1 cellular context compared by ENCODE assay signal in the genomic region with DNA sequence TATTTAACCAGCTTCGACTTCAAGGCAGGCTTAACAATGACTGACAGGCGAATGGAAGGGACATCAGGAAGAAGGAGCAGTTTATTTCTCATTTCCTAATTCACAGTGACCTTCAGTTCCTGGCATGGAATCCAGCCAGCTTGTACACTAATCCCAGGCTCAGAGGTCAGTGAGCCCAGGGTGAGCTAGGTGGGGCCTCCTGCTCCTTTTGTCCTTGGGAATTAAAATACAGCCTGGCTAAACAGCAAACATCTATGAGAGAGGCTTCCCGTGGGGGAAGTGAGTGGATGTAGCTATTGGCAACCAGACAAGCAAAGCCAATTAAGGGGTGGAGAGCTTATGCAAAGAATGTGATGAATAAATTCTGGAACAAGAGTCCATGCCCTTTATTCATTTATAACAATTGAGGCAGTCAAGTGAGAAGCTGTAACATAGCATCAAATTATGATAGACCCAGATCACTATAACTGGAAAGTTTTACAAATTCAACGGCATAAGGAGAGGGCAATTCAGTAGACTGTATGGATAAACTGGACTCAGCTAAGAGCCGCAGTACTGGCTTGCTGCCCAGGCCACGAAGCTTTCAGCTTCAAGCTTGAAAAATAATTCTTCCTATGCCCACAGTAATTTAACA.
TF ChIP-seq lines count a peak whose summit lies in the region.

No MANE protein-coding gene starts in this region.

TF ChIP-seq in HepG2, 621 proteins besides CTCF, POLR2A, EP300 and RAD21 (continued from another document and continues in another):
- TF ChIP-seq, protein P1, sequence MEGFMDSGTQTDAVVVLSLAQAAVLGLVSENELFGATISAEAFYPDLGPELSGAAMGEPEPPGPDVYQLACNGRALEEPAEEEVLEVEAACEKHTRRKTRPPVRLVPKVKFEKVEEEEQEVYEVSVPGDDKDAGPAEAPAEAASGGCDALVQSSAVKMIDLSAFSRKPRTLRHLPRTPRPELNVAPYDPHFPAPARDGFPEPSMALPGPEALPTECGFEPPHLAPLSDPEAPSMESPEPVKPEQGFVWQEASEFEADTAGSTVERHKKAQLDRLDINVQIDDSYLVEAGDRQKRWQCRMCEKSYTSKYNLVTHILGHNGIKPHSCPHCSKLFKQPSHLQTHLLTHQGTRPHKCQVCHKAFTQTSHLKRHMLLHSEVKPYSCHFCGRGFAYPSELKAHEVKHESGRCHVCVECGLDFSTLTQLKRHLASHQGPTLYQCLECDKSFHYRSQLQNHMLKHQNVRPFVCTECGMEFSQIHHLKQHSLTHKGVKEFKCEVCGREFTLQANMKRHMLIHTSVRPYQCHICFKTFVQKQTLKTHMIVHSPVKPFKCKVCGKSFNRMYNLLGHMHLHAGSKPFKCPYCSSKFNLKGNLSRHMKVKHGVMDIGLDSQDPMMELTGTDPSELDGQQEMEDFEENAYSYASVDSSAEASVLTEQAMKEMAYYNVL (CRISPR knock-in tag; IDR thresholded peaks at IDR 0.05; ENCODE audit: borderline replicate concordance), result peak; percentile 78; the same call in 1 of the 2 replicates
- TF ChIP-seq, protein P2, sequence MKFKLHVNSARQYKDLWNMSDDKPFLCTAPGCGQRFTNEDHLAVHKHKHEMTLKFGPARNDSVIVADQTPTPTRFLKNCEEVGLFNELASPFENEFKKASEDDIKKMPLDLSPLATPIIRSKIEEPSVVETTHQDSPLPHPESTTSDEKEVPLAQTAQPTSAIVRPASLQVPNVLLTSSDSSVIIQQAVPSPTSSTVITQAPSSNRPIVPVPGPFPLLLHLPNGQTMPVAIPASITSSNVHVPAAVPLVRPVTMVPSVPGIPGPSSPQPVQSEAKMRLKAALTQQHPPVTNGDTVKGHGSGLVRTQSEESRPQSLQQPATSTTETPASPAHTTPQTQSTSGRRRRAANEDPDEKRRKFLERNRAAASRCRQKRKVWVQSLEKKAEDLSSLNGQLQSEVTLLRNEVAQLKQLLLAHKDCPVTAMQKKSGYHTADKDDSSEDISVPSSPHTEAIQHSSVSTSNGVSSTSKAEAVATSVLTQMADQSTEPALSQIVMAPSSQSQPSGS (CRISPR knock-in tag; IDR thresholded peaks at IDR 0.05), result peak; percentile 81
- TF ChIP-seq, protein P3, sequence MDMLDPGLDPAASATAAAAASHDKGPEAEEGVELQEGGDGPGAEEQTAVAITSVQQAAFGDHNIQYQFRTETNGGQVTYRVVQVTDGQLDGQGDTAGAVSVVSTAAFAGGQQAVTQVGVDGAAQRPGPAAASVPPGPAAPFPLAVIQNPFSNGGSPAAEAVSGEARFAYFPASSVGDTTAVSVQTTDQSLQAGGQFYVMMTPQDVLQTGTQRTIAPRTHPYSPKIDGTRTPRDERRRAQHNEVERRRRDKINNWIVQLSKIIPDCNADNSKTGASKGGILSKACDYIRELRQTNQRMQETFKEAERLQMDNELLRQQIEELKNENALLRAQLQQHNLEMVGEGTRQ (IDR thresholded peaks at IDR 0.05; ENCODE audit: low read depth, low read length), result no peak
- TF ChIP-seq, protein P3 (CRISPR knock-in tag; IDR thresholded peaks at IDR 0.05; ENCODE audit: borderline replicate concordance), result peak; percentile 45; the same call in 1 of the 2 replicates
- peak; percentile 96 for TF ChIP-seq ZNF264 (CRISPR knock-in tag; IDR thresholded peaks at IDR 0.05)
- no peak for TF ChIP-seq ZNF138 (CRISPR knock-in tag; IDR thresholded peaks at IDR 0.05; ENCODE audit: low read depth)
- TF ChIP-seq SMAD3 (CRISPR knock-in tag; IDR thresholded peaks at IDR 0.05), result peak; percentile 26; the same call in 1 of the 2 replicates
- TF ChIP-seq SP140L (CRISPR knock-in tag; IDR thresholded peaks at IDR 0.05; ENCODE audit: borderline replicate concordance), result no peak
- peak; percentile 97 for TF ChIP-seq GATAD2A (CRISPR knock-in tag; IDR thresholded peaks at IDR 0.05)
- no peak for TF ChIP-seq ZNF20 (CRISPR knock-in tag; IDR thresholded peaks at IDR 0.05)
- TF ChIP-seq ZNF816 (CRISPR knock-in tag; IDR thresholded peaks at IDR 0.05; ENCODE audit: borderline replicate concordance), result no peak
- no peak; the same call in 1 of the 2 replicates for TF ChIP-seq ZNF543 (CRISPR knock-in tag; IDR thresholded peaks at IDR 0.05)
- 0 out of 2 replicates have a peak, but pooled peaks have one; percentile 29 for TF ChIP-seq ZFX (CRISPR knock-in tag; IDR thresholded peaks at IDR 0.05; ENCODE audit: low read depth)
- peak; percentile 70; the same call in 1 of the 2 replicates for TF ChIP-seq SIX4 (CRISPR knock-in tag; IDR thresholded peaks at IDR 0.05)
- no peak for TF ChIP-seq SOX6 (IDR thresholded peaks at IDR 0.05)
- peak; percentile 96 for TF ChIP-seq SOX6 (CRISPR knock-in tag; IDR thresholded peaks at IDR 0.05)
- no peak for TF ChIP-seq TEAD2 (CRISPR knock-in tag; IDR thresholded peaks at IDR 0.05)
- TF ChIP-seq ZNF547 (CRISPR knock-in tag; IDR thresholded peaks at IDR 0.05), result 0 out of 2 replicates have a peak, but pooled peaks have one; percentile 17
- no peak for TF ChIP-seq ZNF468 (CRISPR knock-in tag; IDR thresholded peaks at IDR 0.05)
- TF ChIP-seq ZNF619 (CRISPR knock-in tag; IDR thresholded peaks at IDR 0.05), result 0 out of 2 replicates have a peak, but pooled peaks have one; percentile 52
- peak; percentile 93 for TF ChIP-seq MIER3 (CRISPR knock-in tag; IDR thresholded peaks at IDR 0.05; ENCODE audit: borderline replicate concordance)
- peak; percentile 52; the same call in 1 of the 2 replicates for TF ChIP-seq ZNF644 (CRISPR knock-in tag; IDR thresholded peaks at IDR 0.05; ENCODE audit: low read depth)
- peak; percentile 48; the same call in 1 of the 2 replicates for TF ChIP-seq POLR2AphosphoS2 (IDR thresholded peaks at IDR 0.05; ENCODE audit: low read depth, low read length)
- TF ChIP-seq, protein P4, sequence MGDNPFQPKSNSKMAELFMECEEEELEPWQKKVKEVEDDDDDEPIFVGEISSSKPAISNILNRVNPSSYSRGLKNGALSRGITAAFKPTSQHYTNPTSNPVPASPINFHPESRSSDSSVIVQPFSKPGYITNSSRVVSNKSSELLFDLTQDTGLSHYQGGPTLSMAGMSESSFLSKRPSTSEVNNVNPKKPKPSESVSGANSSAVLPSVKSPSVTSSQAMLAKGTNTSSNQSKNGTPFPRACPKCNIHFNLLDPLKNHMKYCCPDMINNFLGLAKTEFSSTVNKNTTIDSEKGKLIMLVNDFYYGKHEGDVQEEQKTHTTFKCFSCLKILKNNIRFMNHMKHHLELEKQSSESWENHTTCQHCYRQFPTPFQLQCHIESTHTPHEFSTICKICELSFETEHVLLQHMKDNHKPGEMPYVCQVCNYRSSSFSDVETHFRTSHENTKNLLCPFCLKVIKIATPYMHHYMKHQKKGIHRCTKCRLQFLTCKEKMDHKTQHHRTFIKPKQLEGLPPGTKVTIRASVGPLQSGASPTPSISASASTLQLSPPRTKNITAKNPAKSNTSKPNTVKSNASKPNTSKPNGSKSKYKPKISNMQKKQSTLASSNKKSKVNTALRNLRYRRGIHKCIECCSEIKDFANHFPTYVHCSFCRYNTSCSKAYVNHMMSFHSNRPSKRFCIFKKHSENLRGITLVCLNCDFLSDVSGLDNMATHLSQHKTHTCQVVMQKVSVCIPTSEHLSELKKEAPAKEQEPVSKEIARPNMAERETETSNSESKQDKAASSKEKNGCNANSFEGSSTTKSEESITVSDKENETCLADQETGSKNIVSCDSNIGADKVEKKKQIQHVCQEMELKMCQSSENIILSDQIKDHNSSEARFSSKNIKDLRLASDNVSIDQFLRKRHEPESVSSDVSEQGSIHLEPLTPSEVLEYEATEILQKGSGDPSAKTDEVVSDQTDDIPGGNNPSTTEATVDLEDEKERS (CRISPR knock-in tag; IDR thresholded peaks at IDR 0.05), result peak; percentile 76
- peak; percentile 87 for TF ChIP-seq ISL2 (CRISPR knock-in tag; IDR thresholded peaks at IDR 0.05)
- peak; percentile 72; the same call in 1 of the 2 replicates for TF ChIP-seq ZNF317 (CRISPR knock-in tag; IDR thresholded peaks at IDR 0.05)
- TF ChIP-seq, protein P5, sequence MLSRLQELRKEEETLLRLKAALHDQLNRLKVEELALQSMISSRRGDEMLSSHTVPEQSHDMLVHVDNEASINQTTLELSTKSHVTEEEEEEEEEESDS (CRISPR knock-in tag; IDR thresholded peaks at IDR 0.05; ENCODE audit: borderline replicate concordance), result no peak
- no peak for TF ChIP-seq MBD4 (IDR thresholded peaks at IDR 0.05; ENCODE audit: borderline replicate concordance, low read length)
- peak; percentile 85; the same call in 1 of the 2 replicates for TF ChIP-seq IRF2 (CRISPR knock-in tag; IDR thresholded peaks at IDR 0.05)
- TF ChIP-seq, protein P6, sequence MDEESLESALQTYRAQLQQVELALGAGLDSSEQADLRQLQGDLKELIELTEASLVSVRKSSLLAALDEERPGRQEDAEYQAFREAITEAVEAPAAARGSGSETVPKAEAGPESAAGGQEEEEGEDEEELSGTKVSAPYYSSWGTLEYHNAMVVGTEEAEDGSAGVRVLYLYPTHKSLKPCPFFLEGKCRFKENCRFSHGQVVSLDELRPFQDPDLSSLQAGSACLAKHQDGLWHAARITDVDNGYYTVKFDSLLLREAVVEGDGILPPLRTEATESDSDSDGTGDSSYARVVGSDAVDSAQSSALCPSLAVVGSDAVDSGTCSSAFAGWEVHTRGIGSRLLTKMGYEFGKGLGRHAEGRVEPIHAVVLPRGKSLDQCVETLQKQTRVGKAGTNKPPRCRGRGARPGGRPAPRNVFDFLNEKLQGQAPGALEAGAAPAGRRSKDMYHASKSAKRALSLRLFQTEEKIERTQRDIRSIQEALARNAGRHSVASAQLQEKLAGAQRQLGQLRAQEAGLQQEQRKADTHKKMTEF (CRISPR knock-in tag; IDR thresholded peaks at IDR 0.05), result peak; percentile 86
- no peak for TF ChIP-seq ISX (CRISPR knock-in tag; conservative IDR thresholded peaks at IDR 0.05)
- TF ChIP-seq GATAD1 (CRISPR knock-in tag; IDR thresholded peaks at IDR 0.05), result peak; percentile 58
- TF ChIP-seq, protein P7, sequence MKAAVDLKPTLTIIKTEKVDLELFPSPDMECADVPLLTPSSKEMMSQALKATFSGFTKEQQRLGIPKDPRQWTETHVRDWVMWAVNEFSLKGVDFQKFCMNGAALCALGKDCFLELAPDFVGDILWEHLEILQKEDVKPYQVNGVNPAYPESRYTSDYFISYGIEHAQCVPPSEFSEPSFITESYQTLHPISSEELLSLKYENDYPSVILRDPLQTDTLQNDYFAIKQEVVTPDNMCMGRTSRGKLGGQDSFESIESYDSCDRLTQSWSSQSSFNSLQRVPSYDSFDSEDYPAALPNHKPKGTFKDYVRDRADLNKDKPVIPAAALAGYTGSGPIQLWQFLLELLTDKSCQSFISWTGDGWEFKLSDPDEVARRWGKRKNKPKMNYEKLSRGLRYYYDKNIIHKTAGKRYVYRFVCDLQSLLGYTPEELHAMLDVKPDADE (CRISPR knock-in tag; IDR thresholded peaks at IDR 0.05), result no peak
- no peak for TF ChIP-seq CHCHD3 (CRISPR knock-in tag; IDR thresholded peaks at IDR 0.05)
- TF ChIP-seq ZNF780A (CRISPR knock-in tag; IDR thresholded peaks at IDR 0.05), result no peak
- TF ChIP-seq MEIS2 (CRISPR knock-in tag; IDR thresholded peaks at IDR 0.05), result peak; percentile 91
- TF ChIP-seq ESRRA (CRISPR knock-in tag; IDR thresholded peaks at IDR 0.05; ENCODE audit: low read depth), result peak; percentile 99
- TF ChIP-seq, protein P8, sequence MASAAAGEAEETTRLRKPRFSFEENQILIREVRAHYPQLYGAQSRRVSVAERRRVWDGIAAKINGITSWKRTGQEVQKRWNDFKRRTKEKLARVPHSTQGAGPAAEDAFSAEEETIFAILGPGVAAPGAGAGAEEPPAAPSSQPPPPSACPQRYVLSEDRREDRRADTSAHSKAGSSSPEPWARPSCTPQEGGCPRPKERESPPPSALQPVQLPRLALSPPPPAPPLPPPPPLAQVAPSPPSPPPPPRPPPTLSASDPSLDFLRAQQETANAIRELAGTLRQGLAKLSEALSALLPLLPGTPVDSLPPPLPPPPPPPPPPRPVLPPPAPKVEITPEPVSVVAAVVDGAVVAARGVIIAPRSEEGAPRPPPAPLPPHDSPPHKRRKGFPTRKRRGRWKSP (CRISPR knock-in tag; IDR thresholded peaks at IDR 0.05), result peak; percentile 69; the same call in 1 of the 2 replicates
- peak; percentile 91 for TF ChIP-seq ZFP1 (CRISPR knock-in tag; IDR thresholded peaks at IDR 0.05)
- TF ChIP-seq RXRB (CRISPR knock-in tag; IDR thresholded peaks at IDR 0.05; ENCODE audit: borderline replicate concordance), result peak; percentile 93
- peak; percentile 40; the same call in 1 of the 2 replicates for TF ChIP-seq ZFY (CRISPR knock-in tag; IDR thresholded peaks at IDR 0.05)
- TF ChIP-seq HDAC2 (CRISPR knock-in tag; IDR thresholded peaks at IDR 0.05), result peak; percentile 95
- TF ChIP-seq ZNF501 (CRISPR knock-in tag; IDR thresholded peaks at IDR 0.05), result peak; percentile 72; the same call in 1 of the 2 replicates
- peak; percentile 90 for TF ChIP-seq ZMYM2 (CRISPR knock-in tag; IDR thresholded peaks at IDR 0.05)
- TF ChIP-seq, protein P9, sequence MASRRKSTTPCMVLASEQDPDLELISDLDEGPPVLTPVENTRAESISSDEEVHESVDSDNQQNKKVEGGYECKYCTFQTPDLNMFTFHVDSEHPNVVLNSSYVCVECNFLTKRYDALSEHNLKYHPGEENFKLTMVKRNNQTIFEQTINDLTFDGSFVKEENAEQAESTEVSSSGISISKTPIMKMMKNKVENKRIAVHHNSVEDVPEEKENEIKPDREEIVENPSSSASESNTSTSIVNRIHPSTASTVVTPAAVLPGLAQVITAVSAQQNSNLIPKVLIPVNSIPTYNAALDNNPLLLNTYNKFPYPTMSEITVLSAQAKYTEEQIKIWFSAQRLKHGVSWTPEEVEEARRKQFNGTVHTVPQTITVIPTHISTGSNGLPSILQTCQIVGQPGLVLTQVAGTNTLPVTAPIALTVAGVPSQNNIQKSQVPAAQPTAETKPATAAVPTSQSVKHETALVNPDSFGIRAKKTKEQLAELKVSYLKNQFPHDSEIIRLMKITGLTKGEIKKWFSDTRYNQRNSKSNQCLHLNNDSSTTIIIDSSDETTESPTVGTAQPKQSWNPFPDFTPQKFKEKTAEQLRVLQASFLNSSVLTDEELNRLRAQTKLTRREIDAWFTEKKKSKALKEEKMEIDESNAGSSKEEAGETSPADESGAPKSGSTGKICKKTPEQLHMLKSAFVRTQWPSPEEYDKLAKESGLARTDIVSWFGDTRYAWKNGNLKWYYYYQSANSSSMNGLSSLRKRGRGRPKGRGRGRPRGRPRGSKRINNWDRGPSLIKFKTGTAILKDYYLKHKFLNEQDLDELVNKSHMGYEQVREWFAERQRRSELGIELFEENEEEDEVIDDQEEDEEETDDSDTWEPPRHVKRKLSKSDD (CRISPR knock-in tag; IDR thresholded peaks at IDR 0.05; ENCODE audit: low read depth), result peak; percentile 33; the same call in 1 of the 2 replicates
- TF ChIP-seq ZNF737 (CRISPR knock-in tag; IDR thresholded peaks at IDR 0.05; ENCODE audit: borderline replicate concordance), result no peak
- no peak for TF ChIP-seq HNRNPL (IDR thresholded peaks at IDR 0.05; ENCODE audit: low read depth, low read length)
